ENCODE assay signal across 8 cellular contexts in the genomic region with DNA sequence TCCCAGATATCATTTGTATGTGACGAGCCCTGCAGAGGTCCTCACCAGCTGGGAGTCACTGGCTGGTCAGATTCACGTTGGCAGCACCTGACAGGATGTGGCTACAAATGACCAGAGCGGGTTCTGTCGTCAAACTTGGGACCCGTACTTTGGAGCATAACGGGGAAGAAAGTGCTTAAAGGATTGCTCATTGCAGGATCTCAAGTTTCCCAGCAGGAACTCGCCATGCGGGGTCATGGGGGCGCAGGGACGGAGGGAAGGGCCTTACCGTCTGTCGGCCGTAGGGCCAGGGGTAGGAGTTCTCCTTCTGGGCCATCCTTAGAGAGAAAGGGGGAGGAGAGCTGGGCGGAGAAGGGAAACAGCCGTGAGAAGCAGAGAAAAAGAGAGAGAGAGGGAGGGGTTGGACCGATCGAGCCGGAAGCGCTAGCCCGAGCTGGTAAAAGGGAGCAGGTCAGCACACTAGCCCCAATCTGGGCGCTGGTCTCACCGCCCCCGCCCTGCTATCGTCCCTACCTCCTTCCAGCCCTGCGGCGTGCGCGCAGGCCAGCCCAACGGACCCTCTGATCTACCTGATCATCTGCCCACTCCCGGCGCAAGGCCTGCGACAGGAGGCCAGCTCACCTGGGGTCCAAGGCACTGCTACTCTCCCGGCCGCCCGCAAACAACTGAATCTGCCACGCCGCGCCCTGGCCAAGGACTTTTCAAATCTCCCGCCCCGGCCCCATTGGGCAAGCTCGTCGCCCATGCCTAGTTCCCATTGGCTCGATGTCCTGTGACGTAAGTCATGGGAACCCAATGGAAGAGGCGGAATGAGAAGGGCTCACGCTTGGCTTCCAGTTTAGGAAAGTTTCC. TPM values are rescaled to one million over a fixed set of nuclear protein-coding genes. Genes with fewer than 3 reads are reported as not detected.
DNase-seq lines count a peak whose midpoint lies in the region; ATAC-seq, FAIRE-seq and TF ChIP-seq lines count a peak whose summit lies in the region.

A gene (minus strand): TSS at position 667 of the 852 bp plus-strand sequence. CDS start 351 bp downstream, at position 316.

- H3K27me3 ChIP-seq in adrenal gland (no peaks in the 10 kb centered on the region), prostate gland (replicated peaks; ENCODE audit: insufficient read depth) (no peaks in the 10 kb centered on the region)

- H3K4me3 ChIP-seq in GM12875 (ENCODE audit: low read depth, low read length) (peak within 1 kb of the TSS; percentile 89), adrenal gland (peak within 1 kb of the TSS in 3 of 4 donors; percentile 32 to 61 (median 56)), prostate gland (peak within 1 kb of the TSS; percentile 45 to 47)

- DNase-seq in NCI-H1417 treated with DMSO at 0.1 percent for 48 hours (lab: John Stamatoyannopoulos, UW) (peak; percentile 47), T-helper 1 cell (peak; percentile 87 to 95 (median 92)), adrenal gland (peak; percentile 96 to 98 (median 98)), left cardiac atrium (peak; percentile 96), prostate gland (ENCODE audit: low spot score) (peak; percentile 95), urothelium cell line (ENCODE audit: low spot score) (peak; percentile 92)

- ATAC-seq in HG02763 (IDR thresholded peaks at IDR 0.05; ENCODE audit: unreplicated experiment) (peak; percentile 88), left cardiac atrium (peak; percentile 99)

- intact Hi-C loops in adrenal gland (cut with DNase I): no loop called here
- intact Hi-C loops in left cardiac atrium (cut with DNase I): no loop called here
- intact Hi-C loops in prostate gland (cut with DNase I): no loop called here

- H3K4me1 ChIP-seq in adrenal gland (replicated peaks in 1 of 2): peaks cover 8 to 9% of the 10 kb centered on the region in 2 donors
- H3K4me1 ChIP-seq in prostate gland (replicated peaks): no peaks in the 10 kb centered on the region

- 3 to 12% (median 4%) methylated on average over 22 to 46 of the region's 46 CpGs for WGBS in adrenal gland, 4 donors
- 3% methylated on average over 42 of the region's 46 CpGs for WGBS in prostate gland

- TF ChIP-seq CTCF in GM12875 (IDR thresholded peaks at IDR 0.05; ENCODE audit: borderline replicate concordance, insufficient read depth, low read depth, low read length) (no peak), adrenal gland (IDR thresholded peaks at IDR 0.05) (no peak), prostate gland (IDR thresholded peaks at IDR 0.05) (no peak)

- TF ChIP-seq POLR2A in adrenal gland (IDR thresholded peaks at IDR 0.05) (peak in 1 of 2 donors; percentile 16), prostate gland (IDR thresholded peaks at IDR 0.05) (peak; percentile 23)

- H3K27ac ChIP-seq in adrenal gland (peak within 1 kb of the TSS; percentile 54 to 85 (median 83)), prostate gland (peak within 1 kb of the TSS; percentile 81 to 83)

- FAIRE-seq in urothelium cell line (lab: Jason Lieb, UNC): no peak

- H3K36me3 ChIP-seq in adrenal gland (replicated peaks in 1 of 2) (no peaks in the 10 kb centered on the region), prostate gland (no peaks in the 10 kb centered on the region)

- H3K9me3 ChIP-seq in adrenal gland (replicated peaks in 1 of 3): no peaks in the 10 kb centered on the region
- H3K9me3 ChIP-seq in prostate gland: no peaks in the 10 kb centered on the region

RNA-seq across cellular contexts. Expression of the gene that starts here (rescaled TPM):
- total RNA-seq in adrenal gland (1 to 10 TPM; 1.6 to 6.6 (median 2.2) TPM), left cardiac atrium (1 to 10 TPM; 1.4 to 1.5 TPM), prostate gland (1 to 10 TPM; 2.1 to 6.6 TPM)
- polyA plus RNA-seq in adrenal gland: 1 to 10 TPM; 2.0 to 2.2 (median 2.2) TPM

Comparison
In these comparisons a context has a peak if more than half of its experiments do, and no peak if none do; other contexts are left out.
1. Peak in every context shown above with its lines: DNase-seq, ATAC-seq, H3K4me3 ChIP-seq and H3K27ac ChIP-seq.
2. DNase-seq: peak in every context shown above with its lines; median percentile 98 in adrenal gland; 96 in left cardiac atrium; 95 in prostate gland; 92 in T-helper 1 cell; 92 in urothelium cell line; 47 in NCI-H1417 treated with DMSO at 0.1 percent for 48 hours.